In the genomic region with DNA sequence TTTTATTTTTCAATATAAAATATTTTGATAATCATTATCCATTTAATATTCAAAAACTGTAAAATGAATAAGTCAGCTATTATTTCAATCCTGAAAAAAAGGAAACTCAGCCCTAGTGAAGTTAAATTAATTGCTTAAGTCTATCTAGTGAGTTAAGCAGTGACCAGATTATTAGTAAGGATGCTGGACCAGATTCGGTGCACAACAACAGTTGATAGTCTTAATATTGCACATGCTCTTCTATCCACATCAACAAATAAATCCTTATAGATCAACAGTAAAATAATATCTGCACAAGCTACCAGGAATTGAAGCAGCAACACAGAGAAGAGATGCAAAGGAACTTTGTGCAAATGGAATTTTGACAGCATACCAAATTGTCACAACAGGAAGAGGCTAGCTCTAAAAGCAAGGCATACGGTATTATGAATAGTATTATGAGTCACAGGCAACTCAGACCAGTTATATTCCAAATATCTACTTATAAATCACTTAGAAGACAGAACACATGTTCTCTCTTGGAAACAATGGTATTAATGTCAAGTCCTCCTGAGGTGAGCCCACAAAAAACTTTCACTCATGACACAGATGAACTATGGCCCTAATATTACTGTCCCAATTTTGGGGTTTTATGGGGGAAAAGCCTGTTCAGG, we compare ENCODE assay signal across 15 cellular contexts. TPM values are rescaled to one million over a fixed set of nuclear protein-coding genes. Genes with fewer than 3 reads are reported as not detected.
DNase-seq lines count a peak whose midpoint lies in the region; ATAC-seq and TF ChIP-seq lines count a peak whose summit lies in the region.
"Had no signal": no experiment of that assay in that cellular context is flagged by ENCODE, and none has a peak within 500 bp of the region (broad histone marks: within the 10 kb centered on the region; RNA-seq: fewer than 3 reads in every experiment).

No MANE protein-coding gene starts in this region.

- dilution Hi-C loops in IMR-90 (cut with HindIII; ENCODE audit: low sequenced_read_pairs, unreplicated experiment) = no loop called here

- H2BK12ac ChIP-seq in mesenchymal stem cell (ENCODE audit: low read length in 2 of 2) = no peak overlapping the region

- POLR2A ChIA-PET in IMR-90 (lab: Charles Lee; ENCODE audit: unreplicated experiment) = no interaction called here

- H2BK5ac ChIP-seq in IMR-90 (ENCODE audit: low read depth, low read length, poor library complexity, severe bottlenecking) (peak overlapping the region; percentile 5), mesenchymal stem cell (ENCODE audit: low read depth, low read length, poor library complexity, severe bottlenecking) (no peak overlapping the region)

- H2AFZ ChIP-seq in IMR-90 (replicated peaks; ENCODE audit: low read length, poor library complexity) (no peak overlapping the region), mesenchymal stem cell (ENCODE audit: low read depth, low read length) (no peak overlapping the region)

- H3K4me3 ChIP-seq in CD4-positive, CD25-positive, alpha-beta regulatory T cell (ENCODE audit: low read depth, low read length) = no peak overlapping the region
- H3K4me3 ChIP-seq in IMR-90 (ENCODE audit: insufficient read depth, low read depth, low read length) (no peak overlapping the region), choroid plexus epithelial cell (ENCODE audit: low read depth, low read length) (no peak overlapping the region), mesenchymal stem cell (ENCODE audit: insufficient read depth in 1 of 2, low read depth in 1 of 2, low read length in 2 of 2) (no peak overlapping the region)

- H3K9me1 ChIP-seq in IMR-90 (ENCODE audit: insufficient read depth, low read length) = 0 out of 2 replicates have a peak, but pooled peaks cover 3% of the 10 kb centered on the region

- no peaks in the 10 kb centered on the region for H3K27me3 Mint-ChIP-seq in CD4-positive, CD25-positive, alpha-beta regulatory T cell
- H3K27me3 Mint-ChIP-seq: central memory CD8-positive, alpha-beta T cell; IgD-negative memory B cell; type B pancreatic cell had no signal

- no peaks in the 10 kb centered on the region for H4K20me1 ChIP-seq in IMR-90 (ENCODE audit: insufficient read depth, low read length)

- no peaks in the 10 kb centered on the region for H3K9me3 ChIP-seq in CD4-positive, CD25-positive, alpha-beta regulatory T cell (ENCODE audit: control insufficient read depth in 2 of 2, low read length in 2 of 2)
- H3K9me3 ChIP-seq in IMR-90 (ENCODE audit: control insufficient read depth, insufficient read depth, low read length) (no peaks in the 10 kb centered on the region), mesenchymal stem cell (ENCODE audit: control insufficient read depth, low read length) (no peaks in the 10 kb centered on the region)

- H3K27ac Mint-ChIP-seq in CD4-positive, CD25-positive, alpha-beta regulatory T cell = peak overlapping the region in 2 of 3 donors; percentile 9 to 57
- H3K27ac Mint-ChIP-seq: type B pancreatic cell had no signal

- peaks cover 36% of the 10 kb centered on the region for H3K36me3 ChIP-seq in CD4-positive, CD25-positive, alpha-beta regulatory T cell (ENCODE audit: control insufficient read depth, insufficient read depth, low read length)
- H3K36me3 ChIP-seq in IMR-90 (ENCODE audit: control insufficient read depth, insufficient read depth, low read length) (no peaks in the 10 kb centered on the region), mesenchymal stem cell (ENCODE audit: control insufficient read depth in 1 of 2, insufficient read depth in 2 of 2, low read depth in 1 of 2, low read length in 2 of 2) (peaks cover 3 to 41% of the 10 kb centered on the region in 2 experiments)

- peaks cover 22 to 44% (median 39%) of the 10 kb centered on the region in 4 donors for H3K4me1 Mint-ChIP-seq in CD4-positive, CD25-positive, alpha-beta regulatory T cell

- H4K91ac ChIP-seq in IMR-90 (ENCODE audit: insufficient read depth, low read depth, low read length) (no peak overlapping the region), mesenchymal stem cell (ENCODE audit: low read length) (no peak overlapping the region)

- H3K14ac ChIP-seq in IMR-90 (replicated peaks; ENCODE audit: low read depth, low read length) (peak overlapping the region; percentile 47; the same call in 1 of the 2 replicates), mesenchymal stem cell (ENCODE audit: low read length in 2 of 2) (no peak overlapping the region)

- H3K27me3 ChIP-seq in CD4-positive, CD25-positive, alpha-beta regulatory T cell (ENCODE audit: control insufficient read depth, insufficient read depth, low read length) = no peaks in the 10 kb centered on the region
- no peaks in the 10 kb centered on the region for H3K27me3 ChIP-seq in IMR-90 (ENCODE audit: control insufficient read depth, insufficient read depth, low read length)
- no peaks in the 10 kb centered on the region for H3K27me3 ChIP-seq in mesenchymal stem cell (ENCODE audit: control insufficient read depth in 1 of 2, insufficient read depth in 1 of 2, low read length in 2 of 2)

- H3K4ac ChIP-seq in IMR-90 (ENCODE audit: low read depth, low read length) (peak overlapping the region; percentile 51; the same call in 1 of the 2 replicates), mesenchymal stem cell (ENCODE audit: low read depth in 1 of 2, low read length in 2 of 2) (no peak overlapping the region)

- H3K23ac ChIP-seq in IMR-90 (ENCODE audit: low read depth, low read length) (no peak overlapping the region), mesenchymal stem cell (ENCODE audit: low read length in 2 of 2) (no peak overlapping the region)

- in situ Hi-C loops in IMR-90 (cut with MboI; ENCODE audit: low sequenced_read_pairs) (no loop called here), GM13977 (cut with MboI; ENCODE audit: low pct_unique_long_range_greater_than_20kb, low sequenced_read_pairs, unreplicated experiment) (no loop called here)

- BruUV-seq in IMR-90 (replicated peaks; lab: Mats Ljungman, UMichigan) = no TSS peak

- peak overlapping the region; percentile 5; the same call in 1 of the 2 replicates for H2AK5ac ChIP-seq in IMR-90 (ENCODE audit: low read depth, low read length)
- no peak overlapping the region for H2AK5ac ChIP-seq in mesenchymal stem cell (ENCODE audit: low read length, severe bottlenecking)

- peak overlapping the region; percentile 57 for H2BK20ac ChIP-seq in IMR-90 (ENCODE audit: low read depth, low read length)

- H3K9ac ChIP-seq in IMR-90 (ENCODE audit: low read depth, low read length) (no peak overlapping the region), mesenchymal stem cell (ENCODE audit: low read length) (no peak overlapping the region)

- H3K56ac ChIP-seq in IMR-90 (ENCODE audit: extremely low read depth, insufficient read depth, low read length) = no peak overlapping the region

- H4K5ac ChIP-seq in IMR-90 (ENCODE audit: low read depth, low read length) = no peak overlapping the region

- no peak overlapping the region for H3K18ac ChIP-seq in IMR-90 (ENCODE audit: low read depth, low read length)
- no peak overlapping the region for H3K18ac ChIP-seq in mesenchymal stem cell (ENCODE audit: low read depth in 1 of 2, low read length in 2 of 2)

- H3K79me1 ChIP-seq in IMR-90 (ENCODE audit: low read depth in 1 of 2, low read length in 2 of 2) (peaks cover 0 to 3% of the 10 kb centered on the region in 2 experiments; a peak in 1 of 4 replicates), mesenchymal stem cell (replicated peaks; ENCODE audit: low read length, poor library complexity, severe bottlenecking) (peaks cover 3% of the 10 kb centered on the region)

- no peak overlapping the region; the same call in 2 of the 3 replicates for H2BK15ac ChIP-seq in IMR-90 (ENCODE audit: low read depth, low read length)
- H2BK15ac ChIP-seq in mesenchymal stem cell (ENCODE audit: low read depth, poor library complexity, severe bottlenecking) = no peak overlapping the region

- ATAC-seq in CD4-positive, CD25-positive, alpha-beta regulatory T cell (ENCODE audit: low read depth in 2 of 2) = peak in 1 of 2 donors; percentile 42
- ATAC-seq in IMR-90 (ENCODE audit: low read depth) (peak; percentile 91), HG02973 (IDR thresholded peaks at IDR 0.05; ENCODE audit: unreplicated experiment) (no peak), HG03139 (IDR thresholded peaks at IDR 0.05; ENCODE audit: unreplicated experiment) (no peak)
- ATAC-seq: right cardiac atrium had no signal

- intact Hi-C loops in IMR-90 (cut with micrococcal nuclease) = no loop called here

- no peak overlapping the region for H3K27ac ChIP-seq in CD4-positive, CD25-positive, alpha-beta regulatory T cell (ENCODE audit: insufficient read depth, low read length, poor library complexity, severe bottlenecking)
- H3K27ac ChIP-seq in IMR-90 (ENCODE audit: insufficient read depth, low read length) (no peak overlapping the region), mesenchymal stem cell (ENCODE audit: low read length, poor library complexity, severe bottlenecking) (peak overlapping the region; percentile 57)

- H3K4me3 Mint-ChIP-seq in CD4-positive, CD25-positive, alpha-beta regulatory T cell = peak overlapping the region in 2 of 4 donors; percentile 1 to 49
- H3K4me3 Mint-ChIP-seq: central memory CD8-positive, alpha-beta T cell; IgD-negative memory B cell; type B pancreatic cell had no signal

- peak overlapping the region; percentile 85 for H3K4me2 ChIP-seq in IMR-90 (ENCODE audit: low read depth, low read length)
- no peak overlapping the region for H3K4me2 ChIP-seq in mesenchymal stem cell (ENCODE audit: low read length, poor library complexity, severe bottlenecking)

- no peak for TF ChIP-seq RAD21 in IMR-90 (IDR thresholded peaks at IDR 0.05; ENCODE audit: low read length)

- no CpG with 5 or more reads among the region's 2 CpGs for WGBS in IMR-90 (ENCODE audit: extremely low coverage in 2 of 2, insufficient read length in 1 of 2), 2 experiments
- WGBS in mesenchymal stem cell = no CpG with 5 or more reads among the region's 2 CpGs

- H4K8ac ChIP-seq in IMR-90 (ENCODE audit: low read depth in 2 of 2, low read length in 2 of 2) (peak overlapping the region in 1 of 2 experiments; percentile 4; a peak in 1 of 4 replicates), mesenchymal stem cell (ENCODE audit: low read length) (no peak overlapping the region)

- peaks cover 34% of the 10 kb centered on the region for H3K36me3 Mint-ChIP-seq in CD4-positive, CD25-positive, alpha-beta regulatory T cell

- H3K4me1 ChIP-seq in CD4-positive, CD25-positive, alpha-beta regulatory T cell (ENCODE audit: control insufficient read depth, insufficient read depth, low read length, poor library complexity, severe bottlenecking) = peaks cover 15% of the 10 kb centered on the region
- peaks cover 4% of the 10 kb centered on the region; the same call in 1 of the 2 replicates for H3K4me1 ChIP-seq in IMR-90 (ENCODE audit: control insufficient read depth, insufficient read depth, low read length)
- H3K4me1 ChIP-seq in mesenchymal stem cell (ENCODE audit: control insufficient read depth, insufficient read depth, low read depth, low read length) = peaks cover 1% of the 10 kb centered on the region

- CTCF ChIA-PET in IMR-90 (lab: Yijun Ruan, JAX) = interaction anchor here (0.6 to 1.9 kb wide), 2 partner anchors 25 to 262 kb away, joined by 4 to 8 read pairs; a partner anchor contains a TSS

- TF ChIP-seq POLR2A in IMR-90 (IDR thresholded peaks at IDR 0.05; ENCODE audit: low read depth, low read length) = no peak

- H3K9me3 Mint-ChIP-seq in CD4-positive, CD25-positive, alpha-beta regulatory T cell = peaks cover 0 to 6% (median 0%) of the 10 kb centered on the region in 7 donors
- H3K9me3 Mint-ChIP-seq: type B pancreatic cell had no signal

- TF ChIP-seq CTCF in IMR-90 (conservative IDR thresholded peaks at IDR 0.05; ENCODE audit: low read depth, low read length) (no peak), choroid plexus epithelial cell (conservative IDR thresholded peaks at IDR 0.05; ENCODE audit: low read depth, low read length) (no peak), GM13977 (IDR thresholded peaks at IDR 0.05; ENCODE audit: extremely low read depth, insufficient read depth, missing control alignments) (no peak)

- H2BK120ac ChIP-seq in IMR-90 (ENCODE audit: low read depth, low read length) = peak overlapping the region; percentile 48; the same call in 1 of the 2 replicates
- no peak overlapping the region for H2BK120ac ChIP-seq in mesenchymal stem cell (ENCODE audit: low read depth, low read length)

- DNase-seq in CD4-positive, CD25-positive, alpha-beta regulatory T cell = peak in 1 of 3 donors; percentile 23
- peak; percentile 75 for DNase-seq in IMR-90
- peak; percentile 70 for DNase-seq in choroid plexus epithelial cell (ENCODE audit: low read depth)
- peak; percentile 35 for DNase-seq in mesenchymal stem cell
- DNase-seq in GM13977 (ENCODE audit: low spot score) = no peak
- DNase-seq in NCI-H146 (lab: John Stamatoyannopoulos, UW) = no peak
- DNase-seq: activated T-cell treated with anti-CD3 and anti-CD28 coated beads, Interleukin-2, amount 50 U/mL, for 1 hour; DMS79; OCI-M1; right cardiac atrium had no signal

- H2AK9ac ChIP-seq in IMR-90 (replicated peaks; ENCODE audit: low read depth, low read length, poor library complexity) = no peak overlapping the region

RNA-seq across cellular contexts. Expression of a gene that starts 24.9 kb away (rescaled TPM):
- total RNA-seq in CD4-positive, CD25-positive, alpha-beta regulatory T cell = 150 TPM
- polyA plus RNA-seq in CD4-positive, CD25-positive, alpha-beta regulatory T cell = 10 to 100 TPM; 11.2 to 17.4 (median 13.8) TPM
- total RNA-seq in IMR-90 (2012; rRNA removed) = 32.8 and 48.6 TPM in 2 replicates
- 4.5 and 8.1 TPM in 2 replicates for polyA plus RNA-seq in IMR-90 (2012; rRNA removed)
- 1.2 and 1.5 TPM in 2 replicates for polyA plus RNA-seq in IMR-90 (2012; cell fraction: cytosol; rRNA removed)
- polyA plus RNA-seq in IMR-90 (2012; cell fraction: nucleus; rRNA removed; ENCODE audit: low replicate concordance) = 1.3 and 12.9 TPM in 2 replicates
- polyA plus RNA-seq in mesenchymal stem cell (2013, experiment 1 of 2) = 14.8 TPM
- polyA plus RNA-seq in mesenchymal stem cell (2013, experiment 2 of 2) = 14.0 TPM

RNA-seq across cellular contexts. Expression of a gene that starts 31.4 kb away (rescaled TPM):
- total RNA-seq in CD4-positive, CD25-positive, alpha-beta regulatory T cell = 0.17 TPM
- under 1 TPM; 0.10 to 0.28 (median 0.12) TPM for polyA plus RNA-seq in CD4-positive, CD25-positive, alpha-beta regulatory T cell
- total RNA-seq in IMR-90 (2012; rRNA removed) = not detected in 2 replicates
- not detected in 2 replicates for polyA plus RNA-seq in IMR-90 (2012; rRNA removed)
- not detected in 2 replicates for polyA plus RNA-seq in IMR-90 (2012; cell fraction: cytosol; rRNA removed)
- not detected in 2 replicates for polyA plus RNA-seq in IMR-90 (2012; cell fraction: nucleus; rRNA removed; ENCODE audit: low replicate concordance)
- polyA plus RNA-seq in mesenchymal stem cell (2013, experiment 1 of 2) = not detected
- polyA plus RNA-seq in mesenchymal stem cell (2013, experiment 2 of 2) = not detected
- total RNA-seq: right cardiac atrium had no signal
- polyA plus RNA-seq: IgD-negative memory B cell had no signal

Comparison
In these comparisons a context has a peak if more than half of its experiments do, and no peak if none do; other contexts are left out.
1. DNase-seq: peak in IMR-90 (single experiment), choroid plexus epithelial cell (single experiment) and mesenchymal stem cell (single experiment); none in GM13977 (single experiment) and NCI-H146 (single experiment).